Comparison of ENCODE assay signal across 12 cellular contexts in genomic region chr1:3717715-3718601, GRCh38. TPM values are rescaled to one million over a fixed set of nuclear protein-coding genes. Genes with fewer than 3 reads are reported as not detected.
DNase-seq lines count a peak whose midpoint lies in the region; ATAC-seq and TF ChIP-seq lines count a peak whose summit lies in the region.
"Had no signal": no experiment of that assay in that cellular context is flagged by ENCODE, and none has a peak within 500 bp of the region (broad histone marks: within the 10 kb centered on the region; RNA-seq: fewer than 3 reads in every experiment).

No MANE protein-coding gene starts in this region.

- no peak overlapping the region for H2BK5ac ChIP-seq in neuronal stem cell (ENCODE audit: low read length)

- H3K36me3 Mint-ChIP-seq in activated naive CD8-positive, alpha-beta T cell treated with anti-CD3 and anti-CD28 coated beads for 36 hours, result no peaks in the 10 kb centered on the region

- peaks cover 2% of the 10 kb centered on the region for H3K79me1 ChIP-seq in neuronal stem cell (ENCODE audit: low read depth, low read length)

- CTCF ChIA-PET in SK-N-SH (lab: Yijun Ruan, JAX), result interaction anchor here (1.0 to 16.2 kb wide), 4 partner anchors 11 to 265 kb away, joined by 3 to 369 read pairs (median 5); no protein-coding TSS in a partner anchor

- no peaks in the 10 kb centered on the region for H3K4me1 Mint-ChIP-seq in activated naive CD8-positive, alpha-beta T cell treated with anti-CD3 and anti-CD28 coated beads for 36 hours

- H3K14ac ChIP-seq in neuronal stem cell (ENCODE audit: low read length), result no peak overlapping the region

- H2AFZ ChIP-seq in SK-N-SH (ENCODE audit: low read depth) (no peak overlapping the region), neuronal stem cell (ENCODE audit: low read length) (peak overlapping the region; percentile 80)

- no peaks in the 10 kb centered on the region for H3F3A ChIP-seq in SK-N-SH (replicated peaks; ENCODE audit: insufficient read depth)

- no peaks in the 10 kb centered on the region for H3K79me2 ChIP-seq in SK-N-SH (ENCODE audit: insufficient read depth)

- H3K4me1 ChIP-seq in SK-N-SH (ENCODE audit: control insufficient read depth in 1 of 2, insufficient read depth in 2 of 2, low read depth in 1 of 2, low read length in 1 of 2) (peaks cover 0 to 97% of the 10 kb centered on the region in 2 experiments; a peak in 2 of 4 replicates), HUES48 (ENCODE audit: control insufficient read depth, insufficient read depth, low read length) (no peaks in the 10 kb centered on the region; the same call in 1 of the 2 replicates), neuronal stem cell (ENCODE audit: control insufficient read depth in 2 of 2, insufficient read depth in 1 of 2, low read depth in 1 of 2, low read length in 2 of 2) (peaks cover 11 to 19% of the 10 kb centered on the region in 2 donors)

- no peak overlapping the region for H3K9ac ChIP-seq in SK-N-SH
- no peak overlapping the region for H3K9ac ChIP-seq in HUES48 (ENCODE audit: low read depth, low read length)
- peak overlapping the region; percentile 81 for H3K9ac ChIP-seq in neuronal stem cell (ENCODE audit: low read depth, low read length, poor library complexity)

- peak overlapping the region; percentile 30 for H2BK12ac ChIP-seq in neuronal stem cell (ENCODE audit: low read length)

- H3K4me3 ChIP-seq in SK-N-SH (ENCODE audit: low read depth in 2 of 2, low read length in 1 of 2) (no peak overlapping the region), HUES48 (ENCODE audit: low read depth, low read length) (peak overlapping the region; percentile 58), neuronal stem cell (ENCODE audit: low read length in 2 of 2) (no peak overlapping the region)
- H3K4me3 ChIP-seq: gastrocnemius medialis had no signal

- H3K27ac Mint-ChIP-seq in activated naive CD8-positive, alpha-beta T cell treated with anti-CD3 and anti-CD28 coated beads for 36 hours, result no peak overlapping the region

- peak overlapping the region; percentile 38 for H3K18ac ChIP-seq in neuronal stem cell (ENCODE audit: low read length)

- H4K8ac ChIP-seq in neuronal stem cell (ENCODE audit: low read depth, low read length), result no peak overlapping the region

- no peak for TF ChIP-seq EP300 in SK-N-SH (IDR thresholded peaks at IDR 0.05; ENCODE audit: borderline replicate concordance in 1 of 2, low read depth in 1 of 2, low read length in 1 of 2)

- no peak for TF ChIP-seq RAD21 in SK-N-SH (IDR thresholded peaks at IDR 0.05; ENCODE audit: low read length)

- no peaks in the 10 kb centered on the region for H4K20me1 ChIP-seq in SK-N-SH (ENCODE audit: insufficient read depth)

- H3K23ac ChIP-seq in neuronal stem cell (ENCODE audit: low read depth, low read length, poor library complexity), result peak overlapping the region; percentile 55

- peak overlapping the region; percentile 26 for H2BK15ac ChIP-seq in neuronal stem cell (ENCODE audit: low read length)

- H3K9me2 ChIP-seq in SK-N-SH, result no peaks in the 10 kb centered on the region

- POLR2A ChIA-PET in SK-N-SH (lab: Yijun Ruan, JAX), result interaction anchor here (1.6 kb wide), 1 partner anchor 90 kb away, joined by 6 read pairs; no protein-coding TSS in a partner anchor

- H3K9me3 ChIP-seq in SK-N-SH (no peaks in the 10 kb centered on the region), HUES48 (ENCODE audit: control insufficient read depth, insufficient read depth, low read length) (no peaks in the 10 kb centered on the region), neuronal stem cell (replicated peaks in 1 of 2; ENCODE audit: control insufficient read depth in 2 of 2, insufficient read depth in 1 of 2, low read depth in 1 of 2, low read length in 2 of 2) (no peaks in the 10 kb centered on the region)
- H3K9me3 ChIP-seq: gastrocnemius medialis had no signal

- peak overlapping the region; percentile 63 for H2AK5ac ChIP-seq in neuronal stem cell (ENCODE audit: low read depth, low read length)

- ATAC-seq in SK-N-SH treated with all-trans-retinoic acid at 6 μM for 48 hours, result no peak
- ATAC-seq in GM18502 (IDR thresholded peaks at IDR 0.05; ENCODE audit: poor library complexity, unreplicated experiment), result no peak
- no peak for ATAC-seq in HG02884 (IDR thresholded peaks at IDR 0.05; ENCODE audit: unreplicated experiment)
- ATAC-seq: gastrocnemius medialis had no signal

- no peak for TF ChIP-seq CTCF in SK-N-SH (IDR thresholded peaks at IDR 0.05)

- H3K4me3 Mint-ChIP-seq in activated naive CD8-positive, alpha-beta T cell treated with anti-CD3 and anti-CD28 coated beads for 36 hours, result no peak overlapping the region

- no peak overlapping the region for H2BK120ac ChIP-seq in neuronal stem cell (ENCODE audit: low read depth, low read length)

- H3K27me3 Mint-ChIP-seq in activated naive CD8-positive, alpha-beta T cell treated with anti-CD3 and anti-CD28 coated beads for 36 hours, result no peaks in the 10 kb centered on the region

- H3K27ac ChIP-seq in SK-N-SH (ENCODE audit: low read depth in 2 of 2, low read length in 1 of 2), result peak overlapping the region in 1 of 2 experiments; percentile 97; a peak in 2 of 4 replicates
- H3K27ac ChIP-seq in HUES48 (ENCODE audit: low read depth, low read length), result no peak overlapping the region
- no peak overlapping the region for H3K27ac ChIP-seq in neuronal stem cell (replicated peaks; ENCODE audit: low read length)
- H3K27ac ChIP-seq: gastrocnemius medialis had no signal

- H4K91ac ChIP-seq in neuronal stem cell (ENCODE audit: low read depth, low read length, poor library complexity), result no peak overlapping the region

- H3K4ac ChIP-seq in neuronal stem cell (ENCODE audit: low read length), result no peak overlapping the region

- DNase-seq in SK-N-SH (no peak), neuronal stem cell (ENCODE audit: low spot score) (peak; percentile 68), SW 1271 (lab: John Stamatoyannopoulos, UW) (no peak)
- peak; percentile 46 for DNase-seq in activated naive CD8-positive, alpha-beta T cell treated with anti-CD3 and anti-CD28 coated beads for 36 hours
- DNase-seq: gastrocnemius medialis, NCI-H774 had no signal

- H3K9me3 Mint-ChIP-seq in activated naive CD8-positive, alpha-beta T cell treated with anti-CD3 and anti-CD28 coated beads for 36 hours, result no peaks in the 10 kb centered on the region

- H3K27me3 ChIP-seq in SK-N-SH (ENCODE audit: insufficient read depth) (no peaks in the 10 kb centered on the region), HUES48 (ENCODE audit: control insufficient read depth, insufficient read depth, low read length) (peaks cover 6% of the 10 kb centered on the region), neuronal stem cell (ENCODE audit: control insufficient read depth in 3 of 3, insufficient read depth in 3 of 3, low read depth in 1 of 3, low read length in 3 of 3) (peaks cover 0 to 40% (median 2%) of the 10 kb centered on the region in 3 experiments)
- H3K27me3 ChIP-seq: gastrocnemius medialis had no signal

- H3K36me3 ChIP-seq in SK-N-SH (replicated peaks in 1 of 2; ENCODE audit: control insufficient read depth in 1 of 2, insufficient read depth in 2 of 2, low read length in 1 of 2) (no peaks in the 10 kb centered on the region), HUES48 (ENCODE audit: control insufficient read depth, insufficient read depth, low read length) (no peaks in the 10 kb centered on the region), neuronal stem cell (replicated peaks in 1 of 2; ENCODE audit: control insufficient read depth in 2 of 2, insufficient read depth in 2 of 2, low read length in 2 of 2) (no peaks in the 10 kb centered on the region)
- H3K36me3 ChIP-seq: gastrocnemius medialis had no signal

- H3K4me2 ChIP-seq in SK-N-SH (no peak overlapping the region), neuronal stem cell (ENCODE audit: insufficient read depth, low read length, poor library complexity, severe bottlenecking) (peak overlapping the region; percentile 73)

- 92% methylated on average over 7 of the region's 40 CpGs for whole genome bisulfite sequencing in SK-N-SH (ENCODE audit: low lambda C conversion rate)
- no CpG with 5 or more reads among the region's 40 CpGs for WGBS in neuronal stem cell (ENCODE audit: extremely low coverage in 2 of 2, insufficient read length in 2 of 2, insufficient replicate concordance in 1 of 2), 2 donors

TF ChIP-seq in SK-N-SH treated with all-trans-retinoic acid at 6 μM for 48 hours, 23 proteins besides CTCF, POLR2A, EP300 and RAD21:
- no peak for TF ChIP-seq RARB (CRISPR knock-in tag; IDR thresholded peaks at IDR 0.05)
- no peak for TF ChIP-seq CSDC2 (CRISPR knock-in tag; IDR thresholded peaks at IDR 0.05)
- TF ChIP-seq POU6F1 (CRISPR knock-in tag; IDR thresholded peaks at IDR 0.05; ENCODE audit: borderline replicate concordance, low read depth), result no peak
- TF ChIP-seq TOX (CRISPR knock-in tag; IDR thresholded peaks at IDR 0.05; ENCODE audit: borderline replicate concordance), result no peak
- no peak for TF ChIP-seq SNAI2 (CRISPR knock-in tag; IDR thresholded peaks at IDR 0.05)
- TF ChIP-seq TCF4 (CRISPR knock-in tag; IDR thresholded peaks at IDR 0.05; ENCODE audit: borderline replicate concordance), result no peak
- no peak for TF ChIP-seq ESRRG (CRISPR knock-in tag; IDR thresholded peaks at IDR 0.05)
- no peak for TF ChIP-seq ZNF565 (CRISPR knock-in tag; conservative IDR thresholded peaks at IDR 0.05; ENCODE audit: low read depth)

RNA-seq across cellular contexts. Expression of gene CCDC27, which starts 34.3 kb away (rescaled TPM):
- polyA plus RNA-seq in SK-N-SH (2012; rRNA removed), result not detected in 2 replicates
- polyA plus RNA-seq in SK-N-SH (2012; cell fraction: cytosol; rRNA removed), result not detected in 2 replicates
- polyA plus RNA-seq in SK-N-SH (2012; cell fraction: nucleus; rRNA removed), result not detected in 2 replicates
- total RNA-seq in activated naive CD8-positive, alpha-beta T cell treated with anti-CD3 and anti-CD28 coated beads for 36 hours, result not detected
- polyA plus RNA-seq in neuronal stem cell (2013, experiment 1 of 2), result not detected
- polyA plus RNA-seq in neuronal stem cell (2013, experiment 2 of 2), result not detected
- total RNA-seq: cardiac septum, urinary bladder had no signal
- polyA plus RNA-seq: urinary bladder had no signal

RNA-seq across cellular contexts. Expression of gene SMIM1, which starts 54.6 kb away (rescaled TPM):
- 5.9 and 6.1 TPM in 2 replicates for polyA plus RNA-seq in SK-N-SH (2012; rRNA removed)
- polyA plus RNA-seq in SK-N-SH (2012; cell fraction: cytosol; rRNA removed), result 3.7 and 5.5 TPM in 2 replicates
- polyA plus RNA-seq in SK-N-SH (2012; cell fraction: nucleus; rRNA removed), result 2.6 and 4.2 TPM in 2 replicates
- 1 to 10 TPM; 1.5 to 1.8 TPM for total RNA-seq in activated naive CD8-positive, alpha-beta T cell treated with anti-CD3 and anti-CD28 coated beads for 36 hours
- polyA plus RNA-seq in neuronal stem cell (2013, experiment 1 of 2), result 5.8 TPM
- polyA plus RNA-seq in neuronal stem cell (2013, experiment 2 of 2), result 5.6 TPM
- total RNA-seq: urinary bladder had no signal

Comparison
In these comparisons a context has a peak if more than half of its experiments do, and no peak if none do; other contexts are left out.
1. DNase-seq: peak in activated naive CD8-positive, alpha-beta T cell treated with anti-CD3 and anti-CD28 coated beads for 36 hours (single experiment) and neuronal stem cell (single experiment); none in SK-N-SH (single experiment) and SW 1271 (0 of 2).